In the genomic region with DNA sequence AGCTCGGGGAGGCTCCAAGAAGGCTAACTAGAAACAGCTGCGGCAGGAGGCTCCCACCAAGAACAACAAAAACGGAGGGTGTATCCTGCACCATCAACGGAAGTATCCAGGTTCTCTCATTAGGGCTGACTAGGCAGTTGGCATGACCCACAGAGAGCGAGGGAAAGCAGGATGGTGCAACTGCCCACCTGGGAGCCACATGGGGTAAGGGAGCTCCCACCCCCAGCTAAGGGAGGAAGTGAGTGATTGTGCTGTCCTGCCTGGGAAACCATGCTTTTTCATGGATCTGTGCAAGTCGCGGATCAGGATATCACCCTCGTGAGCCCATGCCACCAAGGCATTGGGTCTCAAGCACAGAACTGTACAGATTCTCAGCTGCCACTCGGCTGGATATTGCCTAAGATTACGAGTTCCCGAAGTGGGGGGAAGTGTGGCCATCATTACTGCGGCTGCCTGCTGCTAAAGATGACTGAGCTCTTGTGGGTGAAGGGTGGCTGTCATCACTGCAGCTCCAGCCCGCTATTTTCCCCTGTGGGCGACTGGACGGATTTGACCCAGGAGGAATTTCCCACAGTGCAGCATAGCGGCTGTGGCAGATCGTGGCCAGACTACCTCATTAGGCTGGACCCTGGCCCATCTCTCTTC, we compare ENCODE assay signal across 28 cellular contexts.
DNase-seq lines count a peak whose midpoint lies in the region; ATAC-seq and TF ChIP-seq lines count a peak whose summit lies in the region.
"Had no signal": no experiment of that assay in that cellular context is flagged by ENCODE, and none has a peak within 500 bp of the region (broad histone marks: within the 10 kb centered on the region; RNA-seq: fewer than 3 reads in every experiment).

No MANE protein-coding gene starts in this region.

- H3K27ac ChIP-seq in GM23338 (ENCODE audit: low read depth) (no peak overlapping the region), SJCRH30 (no peak overlapping the region), heart left ventricle (no peak overlapping the region), sigmoid colon (no peak overlapping the region)
- H3K27ac ChIP-seq: epithelial cell of prostate, parathyroid adenoma, Peyer's patch, thyroid gland had no signal

- H4K20me1 ChIP-seq in GM23338 (replicated peaks; ENCODE audit: insufficient read depth), result no peaks in the 10 kb centered on the region

- ATAC-seq in GM23338 (peak; percentile 14; the same call in 1 of the 3 replicates), heart left ventricle (peak; percentile 20 to 82 (median 60))
- ATAC-seq: sciatic nerve had no signal

- no peak for TF ChIP-seq POLR2A in heart left ventricle (IDR thresholded peaks at IDR 0.05)
- TF ChIP-seq POLR2A in sigmoid colon (IDR thresholded peaks at IDR 0.05), result no peak

- H3K4me1 ChIP-seq in GM23338 (ENCODE audit: insufficient read depth), result no peaks in the 10 kb centered on the region
- H3K4me1 ChIP-seq in SJCRH30, result no peaks in the 10 kb centered on the region
- no peaks in the 10 kb centered on the region for H3K4me1 ChIP-seq in heart left ventricle
- no peaks in the 10 kb centered on the region for H3K4me1 ChIP-seq in sigmoid colon
- H3K4me1 ChIP-seq: parathyroid adenoma, Peyer's patch, thyroid gland had no signal

- no peak overlapping the region for H3K27ac Mint-ChIP-seq in GM23338
- H3K27ac Mint-ChIP-seq: activated naive CD8-positive, alpha-beta T cell treated with anti-CD3 and anti-CD28 coated beads for 36 hours; activated T-helper 2 cell treated with anti-CD3 and anti-CD28 coated beads, Interferon-gamma antibody, Interleukin-2, Interleukin-4, amounts not matched to agents 10 μg/mL and 5 μg/mL and 100 μg/mL, durations not matched to agents 14 hours and 24 hours and 36 hours; CD4-positive, alpha-beta T cell; nephron; stimulated activated naive CD8-positive, alpha-beta T cell treated with anti-CD3 and anti-CD28 coated beads, Interleukin-15, Interleukin-2, amounts not matched to agents 100 ng/mL and 50 ng/mL, for 24 hours; T-helper 2 cell treated with Interferon-gamma antibody and Interleukin-4, amounts not matched to agents 5 μg/mL and 100 μg/mL, for 36 hours had no signal

- H3K4me2 ChIP-seq in GM23338, result no peak overlapping the region
- H3K4me2 ChIP-seq: SK-N-SH had no signal

- H3K4me3 Mint-ChIP-seq in GM23338, result no peak overlapping the region
- H3K4me3 Mint-ChIP-seq: activated naive CD8-positive, alpha-beta T cell treated with anti-CD3 and anti-CD28 coated beads for 36 hours; CD4-positive, alpha-beta T cell; nephron; stimulated activated naive CD8-positive, alpha-beta T cell treated with anti-CD3 and anti-CD28 coated beads, Interleukin-15, Interleukin-2, amounts not matched to agents 100 ng/mL and 50 ng/mL, for 24 hours; T-helper 2 cell treated with Interferon-gamma antibody and Interleukin-4, amounts not matched to agents 5 μg/mL and 100 μg/mL, for 36 hours had no signal

- no peaks in the 10 kb centered on the region for H3K79me2 ChIP-seq in GM23338 (replicated peaks; ENCODE audit: insufficient read depth)
- H3K79me2 ChIP-seq: parathyroid adenoma had no signal

- H3K36me3 ChIP-seq in GM23338 (ENCODE audit: insufficient read depth), result no peaks in the 10 kb centered on the region
- no peaks in the 10 kb centered on the region for H3K36me3 ChIP-seq in SJCRH30
- H3K36me3 ChIP-seq in heart left ventricle, result no peaks in the 10 kb centered on the region
- no peaks in the 10 kb centered on the region for H3K36me3 ChIP-seq in sigmoid colon
- H3K36me3 ChIP-seq: Peyer's patch, thyroid gland had no signal

- 67 to 80% (median 68%) methylated on average over 15 to 17 of the region's 17 CpGs for WGBS in heart left ventricle, 4 donors
- WGBS in sigmoid colon, 2 donors, result 93% methylated on average over 17 of the region's 17 CpGs

- H3K27me3 Mint-ChIP-seq in GM23338 (ENCODE audit: insufficient read depth, low read depth, poor library complexity), result peaks cover 5% of the 10 kb centered on the region
- H3K27me3 Mint-ChIP-seq: activated naive CD8-positive, alpha-beta T cell treated with anti-CD3 and anti-CD28 coated beads for 36 hours; CD4-positive, alpha-beta T cell; stimulated activated naive CD8-positive, alpha-beta T cell treated with anti-CD3 and anti-CD28 coated beads, Interleukin-15, Interleukin-2, amounts not matched to agents 100 ng/mL and 50 ng/mL, for 24 hours had no signal

- H3F3A ChIP-seq in GM23338 (replicated peaks; ENCODE audit: low read depth), result no peaks in the 10 kb centered on the region

- no peaks in the 10 kb centered on the region; the same call in 2 of the 3 replicates for H3K9me3 Mint-ChIP-seq in GM23338
- H3K9me3 Mint-ChIP-seq: nephron had no signal

- peak overlapping the region; percentile 70; the same call in 1 of the 2 replicates for H2AFZ ChIP-seq in GM23338
- H2AFZ ChIP-seq: parathyroid adenoma had no signal

- H3K36me3 Mint-ChIP-seq in GM23338 (ENCODE audit: low read depth), result no peaks in the 10 kb centered on the region
- H3K36me3 Mint-ChIP-seq: activated naive CD8-positive, alpha-beta T cell treated with anti-CD3 and anti-CD28 coated beads for 36 hours had no signal

- peaks cover 43% of the 10 kb centered on the region for H3K27me3 ChIP-seq in GM23338 (ENCODE audit: insufficient read depth)
- H3K27me3 ChIP-seq in SJCRH30, result no peaks in the 10 kb centered on the region
- H3K27me3 ChIP-seq in heart left ventricle, result no peaks in the 10 kb centered on the region
- no peaks in the 10 kb centered on the region for H3K27me3 ChIP-seq in sigmoid colon
- H3K27me3 ChIP-seq: Peyer's patch, thyroid gland had no signal

- DNase-seq in GM23338 (ENCODE audit: low spot score), result no peak
- DNase-seq in SJCRH30, result no peak
- peak in 3 of 5 donors; percentile 23 to 43 (median 31) for DNase-seq in heart left ventricle
- DNase-seq in sigmoid colon, result peak; percentile 58
- DNase-seq in cerebellar cortex (ENCODE audit: low spot score), result no peak
- no peak for DNase-seq in activated gamma-delta T cell (lab: John Stamatoyannopoulos, UW)
- DNase-seq in NCI-H2171 (lab: John Stamatoyannopoulos, UW), result no peak
- no peak for DNase-seq in SHP77 (lab: John Stamatoyannopoulos, UW)
- DNase-seq: activated CD4-positive, alpha-beta T cell treated with anti-CD3 and anti-CD28 coated beads, Interleukin-2, amount 50 U/mL, for 48 hours; activated CD4-positive, CD25-positive, alpha-beta regulatory T cell; activated naive CD8-positive, alpha-beta T cell treated with anti-CD3 and anti-CD28 coated beads for 36 hours; CD4-positive, alpha-beta T cell; effector CD4-positive, alpha-beta T cell; foreskin fibroblast; KBM-7; midbrain; NCI-H1417 treated with DMSO at 0.1 percent for 48 hours; NCI-H510A; Peyer's patch; SK-N-SH had no signal

- no peak for TF ChIP-seq CTCF in GM23338 (conservative IDR thresholded peaks at IDR 0.05; ENCODE audit: low read depth in 2 of 2)
- no peak for TF ChIP-seq CTCF in heart left ventricle (IDR thresholded peaks at IDR 0.05)
- no peak for TF ChIP-seq CTCF in sigmoid colon (IDR thresholded peaks at IDR 0.05)

- H3K9me3 ChIP-seq in SJCRH30 (replicated peaks), result 0 out of 2 replicates have a peak, but pooled peaks cover 2% of the 10 kb centered on the region
- peaks cover 0 to 5% (median 0%) of the 10 kb centered on the region in 12 donors for H3K9me3 ChIP-seq in heart left ventricle
- no peaks in the 10 kb centered on the region for H3K9me3 ChIP-seq in sigmoid colon
- H3K9me3 ChIP-seq: Peyer's patch, SK-N-SH, thyroid gland had no signal

- H3K4me3 ChIP-seq in GM23338, result no peak overlapping the region
- H3K4me3 ChIP-seq in SJCRH30, result peak overlapping the region; percentile 17; the same call in 1 of the 2 replicates
- H3K4me3 ChIP-seq in heart left ventricle, result peak overlapping the region in 1 of 12 donors; percentile 14
- no peak overlapping the region for H3K4me3 ChIP-seq in sigmoid colon
- H3K4me3 ChIP-seq: Peyer's patch, thyroid gland had no signal

- intact Hi-C loops in heart left ventricle (cut with DNase I) (no loop called here), sigmoid colon (cut with DNase I) (no loop called here)

- peaks cover 6% of the 10 kb centered on the region; the same call in 2 of the 3 replicates for H3K4me1 Mint-ChIP-seq in GM23338
- H3K4me1 Mint-ChIP-seq: activated naive CD8-positive, alpha-beta T cell treated with anti-CD3 and anti-CD28 coated beads for 36 hours; nephron had no signal

- peaks cover 7% of the 10 kb centered on the region; the same call in 1 of the 2 replicates for H3K9me2 ChIP-seq in GM23338 (ENCODE audit: insufficient read depth)
- H3K9me2 ChIP-seq: SK-N-SH had no signal

- no peak for TF ChIP-seq EP300 in sigmoid colon (IDR thresholded peaks at IDR 0.05)

Comparison
In these comparisons a context has a peak if more than half of its experiments do, and no peak if none do; other contexts are left out.
1. DNase-seq: peak in heart left ventricle (3 of 5) and sigmoid colon (single experiment); none in GM23338 (single experiment), SJCRH30 (0 of 2), cerebellar cortex (single experiment), activated gamma-delta T cell (single experiment), NCI-H2171 (single experiment) and SHP77 (0 of 2).